7 cellular contexts compared by ENCODE assay signal in the genomic region with DNA sequence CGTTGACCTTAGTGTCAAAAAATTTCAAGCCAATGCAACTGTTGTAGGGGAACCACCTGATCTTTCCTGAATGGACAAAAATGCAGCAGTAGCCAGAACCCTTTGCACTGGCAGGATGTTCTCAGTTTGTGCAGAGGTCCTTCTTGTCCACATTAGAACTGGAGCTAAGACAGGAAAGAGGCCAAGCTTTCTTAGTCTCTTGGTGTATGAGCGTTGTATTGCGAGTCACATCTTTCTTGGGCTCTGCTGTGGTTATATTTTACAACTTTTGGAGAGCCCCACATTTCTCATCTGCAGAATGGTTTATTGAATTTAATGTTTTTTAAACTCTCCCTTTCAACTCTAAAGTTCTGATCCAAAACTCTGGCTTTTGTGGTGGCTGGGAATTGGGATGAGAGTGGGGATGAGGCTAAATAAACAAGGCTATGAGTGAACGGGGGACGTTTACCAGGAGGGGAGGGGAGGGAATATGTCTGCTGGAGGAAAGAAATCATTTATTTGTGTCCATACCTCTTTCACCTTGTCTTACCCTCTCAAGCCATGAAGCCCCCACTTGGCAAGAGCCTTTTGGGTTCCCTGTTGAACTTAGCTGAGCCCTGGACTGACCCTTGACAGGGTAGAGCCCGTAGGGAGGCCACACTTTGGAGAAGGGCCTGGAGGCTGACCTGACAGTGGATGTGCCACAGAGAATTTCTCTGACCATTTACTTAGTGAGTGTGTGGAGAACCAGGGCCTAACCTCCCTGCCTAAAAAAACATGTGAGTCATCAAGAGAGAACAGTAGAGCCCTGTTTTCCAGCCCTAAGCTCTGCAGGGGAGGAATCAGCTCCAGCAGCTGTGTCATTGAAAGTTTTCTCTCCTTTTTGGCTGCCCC.
DNase-seq lines count a peak whose midpoint lies in the region; ATAC-seq lines count a peak whose summit lies in the region.

No MANE protein-coding gene starts in this region.

- peak; percentile 69 for DNase-seq in HuH-7.5 (ENCODE audit: low spot score)
- peak; percentile 42 for DNase-seq in amniotic stem cell (lab: John Stamatoyannopoulos, UW)
- DNase-seq in inferior parietal cortex (ENCODE audit: extremely low spot score), result peak; percentile 32
- DNase-seq in superior temporal gyrus (ENCODE audit: extremely low spot score), result peak; percentile 74
- DNase-seq in central memory CD4-positive, alpha-beta T cell, result no peak
- DNase-seq in SHP77 treated with DMSO at 0.1 percent for 48 hours (lab: John Stamatoyannopoulos, UW), result no peak

- no peak for ATAC-seq in GM21576 (IDR thresholded peaks at IDR 0.05; ENCODE audit: unreplicated experiment)

Comparison
In these comparisons a context has a peak if more than half of its experiments do, and no peak if none do; other contexts are left out.
1. DNase-seq: peak in HuH-7.5 (single experiment), amniotic stem cell (single experiment), inferior parietal cortex (single experiment) and superior temporal gyrus (single experiment); none in central memory CD4-positive, alpha-beta T cell (single experiment) and SHP77 treated with DMSO at 0.1 percent for 48 hours (single experiment).